Comparison of ENCODE assay signal across 8 cellular contexts in the genomic region with DNA sequence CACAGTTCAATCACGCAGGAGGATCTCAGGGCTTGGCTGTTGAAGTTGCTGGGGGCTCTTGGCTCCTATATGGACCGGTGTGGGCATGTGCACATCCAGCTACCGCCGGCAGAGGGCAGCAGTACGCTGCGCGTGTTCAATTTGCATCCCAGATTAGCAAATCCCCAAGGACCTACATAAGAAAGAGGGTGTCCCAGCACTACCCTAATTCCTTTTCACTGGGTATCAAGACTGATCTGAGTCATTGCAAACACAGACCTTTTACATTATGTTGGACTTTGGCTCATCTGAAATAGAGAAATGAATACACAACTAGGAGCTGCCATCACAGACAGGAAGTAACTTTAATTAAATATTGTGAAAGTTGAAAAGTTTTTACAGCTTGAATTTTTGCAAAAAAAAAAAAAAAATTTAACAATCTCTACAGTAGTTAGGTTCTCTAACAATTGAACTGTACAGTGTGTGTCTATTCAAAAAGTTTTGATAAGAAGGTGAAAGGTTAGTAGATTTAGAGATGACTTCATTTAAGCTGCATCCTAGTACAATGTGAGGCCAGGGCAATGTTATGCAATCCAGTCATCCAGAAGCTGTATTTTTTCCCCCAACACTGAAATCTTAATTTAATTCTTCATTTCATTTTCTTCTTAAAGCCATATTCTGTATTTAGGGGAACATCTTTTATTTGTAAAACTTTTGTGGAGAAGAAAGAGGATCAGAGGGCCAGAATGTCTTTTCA.
DNase-seq lines count a peak whose midpoint lies in the region; ATAC-seq and TF ChIP-seq lines count a peak whose summit lies in the region.

No MANE protein-coding gene starts in this region.

- H3K36me3 ChIP-seq in GM06990 (ENCODE audit: control insufficient read depth, insufficient read depth, low read length): no peaks in the 10 kb centered on the region; the same call in 1 of the 2 replicates
- H3K36me3 ChIP-seq in cardiac muscle cell: no peaks in the 10 kb centered on the region

- peak; percentile 93 for ATAC-seq in SK-N-SH treated with all-trans-retinoic acid at 6 μM for 48 hours

- no peaks in the 10 kb centered on the region for H3K4me1 ChIP-seq in cardiac muscle cell (ENCODE audit: low read depth)

- no peaks in the 10 kb centered on the region for H3K9me3 ChIP-seq in cardiac muscle cell (ENCODE audit: low read depth)

- DNase-seq in GM06990 (ENCODE audit: extremely low read depth, insufficient read length) (peak; percentile 84), H4 (ENCODE audit: low spot score) (peak; percentile 66), LNCaP clone FGC (ENCODE audit: low read depth) (no peak), cardiac muscle cell (ENCODE audit: low read depth in 1 of 2, low spot score in 1 of 2) (peak; percentile 70 to 83), pulmonary artery endothelial cell (ENCODE audit: low read depth, low spot score) (peak; percentile 15), COR-L47 (lab: John Stamatoyannopoulos, UW) (no peak)
- peak; percentile 64 for DNase-seq in activated naive CD4-positive, alpha-beta T cell treated with anti-CD3 and anti-CD28 coated beads, Interleukin-2, amount 50 U/mL, for 16 hours

- TF ChIP-seq CTCF in GM06990 (IDR thresholded peaks at IDR 0.05; ENCODE audit: insufficient read depth, low read length, poor library complexity, severe bottlenecking): peak; percentile 87
- TF ChIP-seq CTCF in LNCaP clone FGC (IDR thresholded peaks at IDR 0.05; ENCODE audit: control insufficient read depth, extremely low read depth, insufficient read depth): peak; percentile 85
- TF ChIP-seq CTCF in cardiac muscle cell (IDR thresholded peaks at IDR 0.05; ENCODE audit: low read depth, low read length): peak; percentile 98

- H3K27me3 ChIP-seq in GM06990 (replicated peaks; ENCODE audit: control insufficient read depth, insufficient read depth, low read length) (no peaks in the 10 kb centered on the region), cardiac muscle cell (no peaks in the 10 kb centered on the region)

- H3K27ac ChIP-seq in cardiac muscle cell: no peak overlapping the region

- H3K4me3 ChIP-seq in GM06990 (replicated peaks; ENCODE audit: low read depth, low read length) (no peak overlapping the region), LNCaP clone FGC (ENCODE audit: low read depth, low read length) (no peak overlapping the region), cardiac muscle cell (no peak overlapping the region)

TF ChIP-seq in SK-N-SH treated with all-trans-retinoic acid at 6 μM for 48 hours, 23 proteins besides CTCF, POLR2A, EP300 and RAD21:
- no peak for TF ChIP-seq RARB (CRISPR knock-in tag; IDR thresholded peaks at IDR 0.05)
- no peak for TF ChIP-seq ZC3H10 (CRISPR knock-in tag; IDR thresholded peaks at IDR 0.05)
- TF ChIP-seq PPARA (CRISPR knock-in tag; IDR thresholded peaks at IDR 0.05; ENCODE audit: borderline replicate concordance): no peak
- TF ChIP-seq, protein P1, sequence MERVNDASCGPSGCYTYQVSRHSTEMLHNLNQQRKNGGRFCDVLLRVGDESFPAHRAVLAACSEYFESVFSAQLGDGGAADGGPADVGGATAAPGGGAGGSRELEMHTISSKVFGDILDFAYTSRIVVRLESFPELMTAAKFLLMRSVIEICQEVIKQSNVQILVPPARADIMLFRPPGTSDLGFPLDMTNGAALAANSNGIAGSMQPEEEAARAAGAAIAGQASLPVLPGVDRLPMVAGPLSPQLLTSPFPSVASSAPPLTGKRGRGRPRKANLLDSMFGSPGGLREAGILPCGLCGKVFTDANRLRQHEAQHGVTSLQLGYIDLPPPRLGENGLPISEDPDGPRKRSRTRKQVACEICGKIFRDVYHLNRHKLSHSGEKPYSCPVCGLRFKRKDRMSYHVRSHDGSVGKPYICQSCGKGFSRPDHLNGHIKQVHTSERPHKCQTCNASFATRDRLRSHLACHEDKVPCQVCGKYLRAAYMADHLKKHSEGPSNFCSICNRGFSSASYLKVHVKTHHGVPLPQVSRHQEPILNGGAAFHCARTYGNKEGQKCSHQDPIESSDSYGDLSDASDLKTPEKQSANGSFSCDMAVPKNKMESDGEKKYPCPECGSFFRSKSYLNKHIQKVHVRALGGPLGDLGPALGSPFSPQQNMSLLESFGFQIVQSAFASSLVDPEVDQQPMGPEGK (CRISPR knock-in tag; IDR thresholded peaks at IDR 0.05; ENCODE audit: borderline replicate concordance): no peak
- TF ChIP-seq TOX (CRISPR knock-in tag; IDR thresholded peaks at IDR 0.05; ENCODE audit: borderline replicate concordance): no peak
- TF ChIP-seq, protein P2, sequence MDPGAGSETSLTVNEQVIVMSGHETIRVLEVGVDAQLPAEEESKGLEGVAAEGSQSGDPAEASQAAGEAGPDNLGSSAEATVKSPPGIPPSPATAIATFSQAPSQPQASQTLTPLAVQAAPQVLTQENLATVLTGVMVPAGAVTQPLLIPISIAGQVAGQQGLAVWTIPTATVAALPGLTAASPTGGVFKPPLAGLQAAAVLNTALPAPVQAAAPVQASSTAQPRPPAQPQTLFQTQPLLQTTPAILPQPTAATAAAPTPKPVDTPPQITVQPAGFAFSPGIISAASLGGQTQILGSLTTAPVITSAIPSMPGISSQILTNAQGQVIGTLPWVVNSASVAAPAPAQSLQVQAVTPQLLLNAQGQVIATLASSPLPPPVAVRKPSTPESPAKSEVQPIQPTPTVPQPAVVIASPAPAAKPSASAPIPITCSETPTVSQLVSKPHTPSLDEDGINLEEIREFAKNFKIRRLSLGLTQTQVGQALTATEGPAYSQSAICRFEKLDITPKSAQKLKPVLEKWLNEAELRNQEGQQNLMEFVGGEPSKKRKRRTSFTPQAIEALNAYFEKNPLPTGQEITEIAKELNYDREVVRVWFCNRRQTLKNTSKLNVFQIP (CRISPR knock-in tag; IDR thresholded peaks at IDR 0.05; ENCODE audit: borderline replicate concordance, low read depth): no peak
- TF ChIP-seq ZNF565 (CRISPR knock-in tag; conservative IDR thresholded peaks at IDR 0.05; ENCODE audit: low read depth): no peak

Comparison
In these comparisons a context has a peak if more than half of its experiments do, and no peak if none do; other contexts are left out.
1. DNase-seq: peak in GM06990 (single experiment), H4 (single experiment), activated naive CD4-positive, alpha-beta T cell treated with anti-CD3 and anti-CD28 coated beads, Interleukin-2, amount 50 U/mL, for 16 hours (single experiment), cardiac muscle cell (2 of 2) and pulmonary artery endothelial cell (single experiment); none in LNCaP clone FGC (single experiment) and COR-L47 (single experiment).
2. Peak in every context shown above with its lines, with median percentiles within 50 percentile points of each other: CTCF ChIP-seq.